24 cellular contexts compared by ENCODE assay signal in the genomic region with DNA sequence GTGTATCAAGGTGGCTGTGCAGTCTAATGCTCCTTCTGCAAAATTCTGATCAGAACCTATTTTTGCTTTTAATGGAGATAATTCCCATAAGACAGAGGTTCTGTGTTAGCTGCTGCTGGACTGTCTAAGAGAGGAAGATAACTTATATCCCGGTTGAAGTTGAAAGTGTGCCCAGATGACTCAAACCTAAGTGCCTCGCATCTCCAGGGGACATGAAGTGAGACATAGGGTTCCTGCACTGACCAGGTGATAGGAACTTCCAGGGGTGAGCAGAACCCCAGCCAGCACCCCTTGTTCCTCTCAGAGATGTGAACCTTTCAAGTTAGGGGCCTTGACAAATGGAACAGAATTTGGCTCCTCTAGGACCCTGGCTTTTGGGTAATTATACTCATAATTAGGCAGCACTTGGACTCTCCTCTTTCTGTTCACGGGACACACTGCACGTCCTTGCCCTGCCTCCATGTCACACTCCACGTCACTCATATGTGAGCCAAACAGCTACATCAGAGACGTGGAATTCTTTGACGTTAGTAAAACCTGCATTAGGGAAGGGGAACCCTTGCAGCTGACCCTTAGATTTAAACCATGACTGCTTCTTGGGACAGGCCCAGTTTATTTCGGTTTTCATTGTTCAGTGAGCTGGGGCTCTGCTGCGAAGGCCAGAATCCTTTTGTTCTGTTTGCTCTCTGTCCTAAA.
"Had no signal": no experiment of that assay in that cellular context is flagged by ENCODE, and none has a peak within 500 bp of the region (broad histone marks: within the 10 kb centered on the region; RNA-seq: fewer than 3 reads in every experiment).

No MANE protein-coding gene starts in this region.

- H3K4me1 ChIP-seq: adrenal gland, colonic mucosa, parathyroid adenoma, transverse colon, uterus had no signal

- DNase-seq: activated CD4-positive, alpha-beta T cell treated with anti-CD3 and anti-CD28 coated beads for 48 hours; activated CD4-positive, CD25-positive, alpha-beta regulatory T cell; activated CD8-positive, alpha-beta memory T cell treated with anti-CD3 and anti-CD28 coated beads, Interleukin-2, amount 50 U/mL, for 4 hours; activated effector memory CD4-positive, alpha-beta T cell treated with anti-CD3 and anti-CD28 coated beads, Interleukin-2, amount 50 U/mL, for 16 hours; activated T-cell treated with anti-CD3 and anti-CD28 coated beads, Interleukin-2, amount 50 U/mL, for 48 hours; adrenal gland; central memory CD4-positive, alpha-beta T cell; colonic mucosa; erythroblast; heart right ventricle; mucosa of descending colon; naive B cell; SK-N-SH; stimulated activated CD4-positive, alpha-beta T cell treated with anti-CD3 and anti-CD28 coated beads, Interleukin-2, amount 100 ng/mL, for 24 hours; stimulated activated naive CD4-positive, alpha-beta T cell treated with Interleukin-2 at 50 U/mL for 16 hours; T-cell; T-helper 9 cell; transverse colon; uterus had no signal

- H3K4me1 Mint-ChIP-seq: activated naive CD4-positive, alpha-beta T cell treated with anti-CD3 and anti-CD28 coated beads, Interleukin-2, amount 50 U/mL, for 24 hours; memory B cell; naive B cell; T-cell had no signal

- H3K27ac Mint-ChIP-seq: memory B cell, T-cell had no signal

- H3K36me3 ChIP-seq: adrenal gland, colonic mucosa, neutrophil, uterus had no signal

- H3K4me3 ChIP-seq: adrenal gland, colonic mucosa, heart right ventricle, mucosa of descending colon, transverse colon, uterus had no signal

- H3K9me3 ChIP-seq: adrenal gland, colonic mucosa, neutrophil, SK-N-SH, transverse colon, uterus had no signal

- H3K9me3 Mint-ChIP-seq: activated naive CD4-positive, alpha-beta T cell treated with anti-CD3 and anti-CD28 coated beads, Interleukin-2, amount 50 U/mL, for 24 hours had no signal

- H3K4me3 Mint-ChIP-seq: activated naive CD4-positive, alpha-beta T cell treated with anti-CD3 and anti-CD28 coated beads, Interleukin-2, amount 50 U/mL, for 24 hours; memory B cell; naive B cell; T-cell had no signal

- H3K27ac ChIP-seq: adrenal gland, colonic mucosa, heart right ventricle, neutrophil, parathyroid adenoma, uterus had no signal

- H3K27me3 Mint-ChIP-seq: activated naive CD4-positive, alpha-beta T cell treated with anti-CD3 and anti-CD28 coated beads, Interleukin-2, amount 50 U/mL, for 24 hours; memory B cell; naive B cell; T-cell had no signal

- FAIRE-seq: endometrium had no signal

- H3K27me3 ChIP-seq: adrenal gland, colonic mucosa, heart right ventricle, neutrophil, transverse colon, uterus had no signal

- ATAC-seq: mucosa of descending colon, T-cell had no signal
